10 cellular contexts compared by ENCODE assay signal in the genomic region with DNA sequence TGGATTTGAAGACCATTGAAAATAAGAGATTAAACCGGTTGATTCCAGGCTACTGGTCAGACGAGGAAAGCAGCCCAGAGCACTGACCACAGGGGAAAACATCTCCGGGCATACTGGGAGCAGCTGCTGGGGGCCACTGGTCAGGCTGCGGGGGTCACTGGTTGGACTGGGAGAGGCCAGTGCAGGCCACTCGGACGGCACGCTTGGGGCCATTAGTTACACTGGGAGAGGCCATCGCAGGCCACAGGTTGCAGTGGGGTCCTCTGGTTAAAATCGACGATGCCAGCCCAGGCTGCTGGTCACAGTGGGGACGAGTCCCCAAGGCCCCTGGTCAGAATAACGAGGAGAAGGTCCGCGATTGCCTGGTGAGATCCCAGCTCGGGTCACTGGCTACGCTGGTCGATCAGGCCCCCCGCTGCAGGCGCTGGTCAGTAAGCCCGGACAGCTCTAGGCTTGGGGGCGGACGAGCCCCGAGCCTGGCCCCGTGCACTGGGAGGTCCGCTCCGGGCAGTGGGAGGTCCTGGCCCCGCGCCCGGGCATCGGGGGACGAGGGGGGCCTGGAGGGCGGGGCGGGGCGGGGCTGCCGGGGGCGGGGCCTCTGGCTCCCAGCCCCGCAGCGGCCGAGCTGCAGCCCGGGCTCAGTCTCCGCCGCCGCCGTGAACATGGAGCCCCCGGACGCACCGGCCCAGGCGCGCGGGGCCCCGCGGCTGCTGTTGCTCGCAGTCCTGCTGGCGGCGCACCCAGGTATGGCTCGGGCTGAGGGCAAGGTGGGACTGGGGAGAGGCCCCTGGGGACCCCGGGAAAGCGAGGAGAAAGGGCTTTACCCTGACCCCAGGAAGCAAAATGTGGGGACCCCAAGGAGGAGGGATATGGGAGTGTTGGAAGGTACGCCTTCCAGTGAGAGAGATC. TPM values are rescaled to one million over a fixed set of nuclear protein-coding genes. Genes with fewer than 3 reads are reported as not detected.
A peak's percentile ranks its signal among the peaks of the same experiment; 100 is the strongest.
DNase-seq lines count a peak whose midpoint lies in the region; ATAC-seq, FAIRE-seq and TF ChIP-seq lines count a peak whose summit lies in the region.
"Had no signal": no experiment of that assay in that cellular context is flagged by ENCODE, and none has a peak within 500 bp of the region (broad histone marks: within the 10 kb centered on the region; RNA-seq: fewer than 3 reads in every experiment).

A gene with protein sequence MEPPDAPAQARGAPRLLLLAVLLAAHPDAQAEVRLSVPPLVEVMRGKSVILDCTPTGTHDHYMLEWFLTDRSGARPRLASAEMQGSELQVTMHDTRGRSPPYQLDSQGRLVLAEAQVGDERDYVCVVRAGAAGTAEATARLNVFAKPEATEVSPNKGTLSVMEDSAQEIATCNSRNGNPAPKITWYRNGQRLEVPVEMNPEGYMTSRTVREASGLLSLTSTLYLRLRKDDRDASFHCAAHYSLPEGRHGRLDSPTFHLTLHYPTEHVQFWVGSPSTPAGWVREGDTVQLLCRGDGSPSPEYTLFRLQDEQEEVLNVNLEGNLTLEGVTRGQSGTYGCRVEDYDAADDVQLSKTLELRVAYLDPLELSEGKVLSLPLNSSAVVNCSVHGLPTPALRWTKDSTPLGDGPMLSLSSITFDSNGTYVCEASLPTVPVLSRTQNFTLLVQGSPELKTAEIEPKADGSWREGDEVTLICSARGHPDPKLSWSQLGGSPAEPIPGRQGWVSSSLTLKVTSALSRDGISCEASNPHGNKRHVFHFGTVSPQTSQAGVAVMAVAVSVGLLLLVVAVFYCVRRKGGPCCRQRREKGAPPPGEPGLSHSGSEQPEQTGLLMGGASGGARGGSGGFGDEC (plus strand): TSS at position 641 of the 909 bp plus-strand sequence. CDS start 22 bp downstream, at position 663.

- peak within 1 kb of the TSS; percentile 98 for H3K4me2 ChIP-seq in HCT116 (ENCODE audit: low read length)

- H3K27me3 ChIP-seq in HCT116 (ENCODE audit: insufficient read depth, low read length) (no peaks in the 10 kb centered on the region), small intestine (ENCODE audit: control insufficient read depth in 2 of 2, insufficient read depth in 2 of 2, low read length in 2 of 2) (no peaks in the 10 kb centered on the region)
- peaks cover 0 to 4% of the 10 kb centered on the region in 2 donors for H3K27me3 ChIP-seq in naive thymus-derived CD4-positive, alpha-beta T cell (ENCODE audit: control insufficient read depth in 2 of 2, insufficient read depth in 2 of 2, low read length in 2 of 2)

- intact Hi-C loops in HCT116 (cut with micrococcal nuclease): loop anchor here (1.0 to 2.0 kb wide), 2 partner anchors 36 to 237 kb away; no protein-coding TSS in a partner anchor
- intact Hi-C loops in naive thymus-derived CD4-positive, alpha-beta T cell (cut with micrococcal nuclease): no loop called here

- H3K27ac ChIP-seq in HCT116 (ENCODE audit: low read depth, low read length) (peak within 1 kb of the TSS; percentile 89), small intestine (ENCODE audit: low read depth in 1 of 2, low read length in 1 of 2) (peak within 1 kb of the TSS in 1 of 2 donors; percentile 51)
- H3K27ac ChIP-seq in naive thymus-derived CD4-positive, alpha-beta T cell (ENCODE audit: low read depth, low read length): no peak within 1 kb of the TSS

- peak within 1 kb of the TSS; percentile 85 for H3K9ac ChIP-seq in HCT116 (ENCODE audit: low read length)

- 3% methylated on average over 38 to 59 of the region's 59 CpGs for WGBS in small intestine, 3 donors

- no peaks in the 10 kb centered on the region for H3K9me2 ChIP-seq in HCT116 (ENCODE audit: insufficient read depth)

- POLR2A ChIA-PET in HCT116 (lab: Charles Lee): interaction anchor here (1.0 to 1.9 kb wide), 4 partner anchors 13 to 82 kb away, joined by 3 to 5 read pairs (median 4); a partner anchor contains a TSS
- POLR2A ChIA-PET in naive thymus-derived CD4-positive, alpha-beta T cell (lab: Charles Lee): interaction anchor here (0.6 kb wide), 1 partner anchor 28 kb away, joined by 3 read pairs; no protein-coding TSS in a partner anchor

- no peak for TF ChIP-seq RAD21 in HCT116 (IDR thresholded peaks at IDR 0.05; ENCODE audit: low read depth)

- peaks cover 8 to 31% (median 20%) of the 10 kb centered on the region in 5 donors for H3K27me3 Mint-ChIP-seq in naive thymus-derived CD4-positive, alpha-beta T cell

- H3K36me3 ChIP-seq in HCT116 (ENCODE audit: control insufficient read depth in 1 of 2, insufficient read depth in 2 of 2, low read length in 2 of 2) (peaks cover 1 to 11% of the 10 kb centered on the region in 2 experiments; a peak in 1 of 4 replicates), small intestine (ENCODE audit: control insufficient read depth in 2 of 2, insufficient read depth in 2 of 2, low read length in 2 of 2) (no peaks in the 10 kb centered on the region)
- no peaks in the 10 kb centered on the region for H3K36me3 ChIP-seq in naive thymus-derived CD4-positive, alpha-beta T cell (ENCODE audit: control insufficient read depth in 2 of 3, insufficient read depth in 3 of 3, low read length in 3 of 3)

- no peak within 1 kb of the TSS for H2AFZ ChIP-seq in HCT116 (ENCODE audit: low read depth, low read length, poor library complexity, severe bottlenecking)

- RAD21 ChIA-PET in HCT116 (lab: Charles Lee; ENCODE audit: low non-redundant PET in 1 of 2, low total read pairs in 2 of 2, uncharacterized antibody in 2 of 2, unreplicated experiment in 2 of 2): interaction anchor here in 1 of 2 experiments (1.6 kb wide), 1 partner anchor 85 kb away, joined by 4 read pairs; no protein-coding TSS in a partner anchor

- ATAC-seq in HCT116 (peak; percentile 60), HG02588 (IDR thresholded peaks at IDR 0.05; ENCODE audit: unreplicated experiment) (no peak)
- ATAC-seq in naive thymus-derived CD4-positive, alpha-beta T cell: peak; percentile 32

- H3K4me1 Mint-ChIP-seq in naive thymus-derived CD4-positive, alpha-beta T cell: peaks cover 0 to 7% (median 0%) of the 10 kb centered on the region in 7 donors

- H3K4me3 Mint-ChIP-seq in naive thymus-derived CD4-positive, alpha-beta T cell: peak within 1 kb of the TSS in 4 of 10 donors; percentile 16 to 76 (median 42)

- no peaks in the 10 kb centered on the region for H4K20me1 ChIP-seq in HCT116 (ENCODE audit: insufficient read depth)

- CTCF ChIA-PET in HCT116 (lab: Charles Lee): interaction anchor here (0.9 to 1.9 kb wide), 6 partner anchors 36 to 238 kb away, joined by 4 to 8 read pairs (median 6); a partner anchor contains a TSS
- CTCF ChIA-PET in naive thymus-derived CD4-positive, alpha-beta T cell (lab: Charles Lee): no interaction called here

- FAIRE-seq in small intestine (lab: Jason Lieb, UNC): no peak
- FAIRE-seq: endometrium, GM18507 had no signal

- peak; percentile 4 for DNase-seq in A172 (ENCODE audit: low spot score)
- DNase-seq in HCT116 (ENCODE audit: low read depth, low spot score): no peak
- peak; percentile 51 to 83 for DNase-seq in foreskin fibroblast
- DNase-seq in naive thymus-derived CD4-positive, alpha-beta T cell: no peak
- no peak for DNase-seq in small intestine
- DNase-seq in H4 (ENCODE audit: low spot score): no peak

- peak; percentile 44 for TF ChIP-seq POLR2A in HCT116 (IDR thresholded peaks at IDR 0.05; ENCODE audit: borderline replicate concordance, extremely low read depth, insufficient read depth, insufficient read length)

- BruUV-seq in HCT116 (replicated peaks; lab: Mats Ljungman, UMichigan): no TSS peak

- TF ChIP-seq CTCF in HCT116 (IDR thresholded peaks at IDR 0.05 in 2 of 3, conservative IDR thresholded peaks at IDR 0.05 in 1 of 3; ENCODE audit: borderline replicate concordance in 1 of 3, insufficient read depth in 1 of 3, low read depth in 2 of 3, low read length in 2 of 3) (no peak), WI38 (IDR thresholded peaks at IDR 0.05; ENCODE audit: low read depth, low read length) (no peak), foreskin fibroblast (IDR thresholded peaks at IDR 0.05; ENCODE audit: low read depth, low read length) (no peak)

- H3K79me2 ChIP-seq in HCT116 (ENCODE audit: insufficient read depth, low read length): no peaks in the 10 kb centered on the region; the same call in 1 of the 2 replicates

- no peak within 1 kb of the TSS for H3K27ac Mint-ChIP-seq in naive thymus-derived CD4-positive, alpha-beta T cell

- peaks cover 0 to 4% (median 0%) of the 10 kb centered on the region in 11 donors for H3K9me3 Mint-ChIP-seq in naive thymus-derived CD4-positive, alpha-beta T cell

- H3K4me3 ChIP-seq in HCT116 (replicated peaks in 1 of 2; ENCODE audit: low read depth in 1 of 2, low read length in 2 of 2) (peak within 1 kb of the TSS; percentile 75 to 85), WI38 (ENCODE audit: low read depth, low read length) (peak within 1 kb of the TSS; percentile 63), foreskin fibroblast (ENCODE audit: low read depth in 1 of 2, low read length in 2 of 2) (peak within 1 kb of the TSS; percentile 65 to 70), small intestine (ENCODE audit: low read depth in 1 of 2, low read length in 2 of 2) (peak within 1 kb of the TSS in 1 of 2 donors; percentile 31)
- no peak within 1 kb of the TSS for H3K4me3 ChIP-seq in naive thymus-derived CD4-positive, alpha-beta T cell (ENCODE audit: low read length)

- H3K9me3 ChIP-seq in HCT116 (ENCODE audit: control insufficient read depth in 1 of 2, insufficient read depth in 1 of 2, low read depth in 1 of 2, low read length in 2 of 2): peaks cover 0 to under 1% of the 10 kb centered on the region in 2 experiments; a peak in 1 of 4 replicates
- H3K9me3 ChIP-seq in naive thymus-derived CD4-positive, alpha-beta T cell (ENCODE audit: control insufficient read depth in 2 of 3, low read length in 3 of 3): no peaks in the 10 kb centered on the region
- no peaks in the 10 kb centered on the region for H3K9me3 ChIP-seq in small intestine (ENCODE audit: control insufficient read depth, low read depth)

- H3K36me3 Mint-ChIP-seq in naive thymus-derived CD4-positive, alpha-beta T cell: no peaks in the 10 kb centered on the region

- peaks cover 34 to 45% of the 10 kb centered on the region in 2 experiments for H3K4me1 ChIP-seq in HCT116 (ENCODE audit: control insufficient read depth in 1 of 2, insufficient read depth in 2 of 2, low read length in 2 of 2)
- peaks cover 0 to 7% of the 10 kb centered on the region in 2 donors for H3K4me1 ChIP-seq in naive thymus-derived CD4-positive, alpha-beta T cell (ENCODE audit: control insufficient read depth in 2 of 2, insufficient read depth in 2 of 2, low read length in 2 of 2)
- peaks cover 3 to 4% of the 10 kb centered on the region in 2 donors for H3K4me1 ChIP-seq in small intestine (ENCODE audit: control insufficient read depth in 2 of 2, insufficient read depth in 1 of 2, low read depth in 1 of 2, low read length in 1 of 2)

RNA-seq across cellular contexts. Expression of the gene that starts here (rescaled TPM):
- total RNA-seq in A172 (2014; rRNA removed; shearing (Covaris generic)): 8.2 and 11.2 TPM in 2 replicates
- total RNA-seq in HCT116 (2021; ENCODE audit: unreplicated experiment): 78.7 TPM
- polyA plus RNA-seq in HCT116 (2012): 64.0 and 72.3 TPM in 2 replicates
- under 1 TPM in 1 of 5 experiments, not detected in 4; 0.42 TPM for total RNA-seq in naive thymus-derived CD4-positive, alpha-beta T cell
- polyA plus RNA-seq in naive thymus-derived CD4-positive, alpha-beta T cell: not detected
- 10 to 100 TPM in 1 of 3 donors, 1 to 10 TPM in 2; 2.9 to 32.6 (median 4.3) TPM for polyA plus RNA-seq in small intestine
- 5.8 and 6.2 TPM in 2 replicates for total RNA-seq in H4 (2014; rRNA removed; shearing (Covaris generic))

Comparison
In these comparisons a context has a peak if more than half of its experiments do, and no peak if none do; other contexts are left out.
1. Peak in ATAC-seq in naive thymus-derived CD4-positive, alpha-beta T cell; RNA of the gene not detected or under 1 TPM.
2. DNase-seq: peak in A172 (single experiment) and foreskin fibroblast (2 of 2); none in HCT116 (single experiment), naive thymus-derived CD4-positive, alpha-beta T cell (0 of 9), small intestine (single experiment) and H4 (single experiment).